Comparison of ENCODE assay signal across 8 cellular contexts in genomic region chr4:120156115-120156718, GRCh38.
DNase-seq lines count a peak whose midpoint lies in the region; ATAC-seq and TF ChIP-seq lines count a peak whose summit lies in the region.

No MANE protein-coding gene starts in this region.

- H3K27ac ChIP-seq in PC-9, result no peak overlapping the region

- H3K79me2 ChIP-seq in PC-9 (ENCODE audit: low read depth), result no peaks in the 10 kb centered on the region

- no peak overlapping the region for H2AFZ ChIP-seq in PC-9

- no peaks in the 10 kb centered on the region for H4K20me1 ChIP-seq in PC-9 (ENCODE audit: insufficient read depth)

- H3K4me3 ChIP-seq in PC-9 (no peak overlapping the region), mucosa of descending colon (no peak overlapping the region)

- no peak overlapping the region for H3K4me2 ChIP-seq in PC-9

- H3K9me3 ChIP-seq in PC-9 (ENCODE audit: insufficient read depth, low read depth), result no peaks in the 10 kb centered on the region
- no peaks in the 10 kb centered on the region for H3K9me3 ChIP-seq in mucosa of descending colon

- H3K36me3 ChIP-seq in PC-9 (ENCODE audit: low read depth) (no peaks in the 10 kb centered on the region), mucosa of descending colon (ENCODE audit: low read depth) (no peaks in the 10 kb centered on the region)

- H3K27me3 ChIP-seq in PC-9 (ENCODE audit: insufficient read depth, low read depth), result no peaks in the 10 kb centered on the region

- intact Hi-C loops in PC-9 (cut with micrococcal nuclease; ENCODE audit: unreplicated experiment) (loop anchor here (1.0 to 5.0 kb wide), 3 partner anchors 940 to 1501 kb away; no protein-coding TSS in a partner anchor), mucosa of descending colon (cut with DNase I, micrococcal nuclease) (loop anchor here in 1 of 2 donors (5.0 kb wide), 1 partner anchor 936 kb away; no protein-coding TSS in a partner anchor)

- BruUV-seq in PC-9 (replicated peaks; lab: Mats Ljungman, UMichigan), result no TSS peak

- POLR2A ChIA-PET in PC-9 (lab: Charles Lee; ENCODE audit: unreplicated experiment), result no interaction called here

- no peaks in the 10 kb centered on the region for H3F3A ChIP-seq in PC-9 (ENCODE audit: insufficient read depth, low read depth)

- DNase-seq in activated CD4-positive, alpha-beta T cell treated with anti-CD3 and anti-CD28 coated beads for 48 hours, result peak; percentile 7
- no peak for DNase-seq in activated CD4-positive, alpha-beta T cell treated with anti-CD3 and anti-CD28 coated beads, Interleukin-2, amount 50 U/mL, for 4 hours
- DNase-seq in HS-5 (ENCODE audit: low read depth) (peak; percentile 50), PC-9 (peak; percentile 12 to 41), dermis blood vessel endothelial cell (peak; percentile 88), mucosa of descending colon (peak in 1 of 3 donors; percentile 57)

- CTCF ChIA-PET in PC-9 (lab: Charles Lee), result no interaction called here

- peaks cover 4% of the 10 kb centered on the region; the same call in 1 of the 2 replicates for H3K9me2 ChIP-seq in PC-9 (ENCODE audit: insufficient read depth)

- TF ChIP-seq CTCF in PC-9 (conservative IDR thresholded peaks at IDR 0.05) (peak; percentile 87), mucosa of descending colon (IDR thresholded peaks at IDR 0.05) (no peak)

- H3K4me1 ChIP-seq in PC-9 (replicated peaks; ENCODE audit: insufficient read depth) (no peaks in the 10 kb centered on the region), mucosa of descending colon (ENCODE audit: low read depth) (no peaks in the 10 kb centered on the region)

- ATAC-seq in GM19452 (IDR thresholded peaks at IDR 0.05; ENCODE audit: unreplicated experiment) (peak; percentile 70), mucosa of descending colon (peak; percentile 56), HG03039 (IDR thresholded peaks at IDR 0.05; ENCODE audit: unreplicated experiment) (no peak)

Comparison
In these comparisons a context has a peak if more than half of its experiments do, and no peak if none do; other contexts are left out.
1. DNase-seq: peak in activated CD4-positive, alpha-beta T cell treated with anti-CD3 and anti-CD28 coated beads for 48 hours (single experiment), HS-5 (single experiment), PC-9 (2 of 2) and dermis blood vessel endothelial cell (single experiment); none in activated CD4-positive, alpha-beta T cell treated with anti-CD3 and anti-CD28 coated beads, Interleukin-2, amount 50 U/mL, for 4 hours (0 of 2).